8 cellular contexts compared by ENCODE assay signal in the genomic region with DNA sequence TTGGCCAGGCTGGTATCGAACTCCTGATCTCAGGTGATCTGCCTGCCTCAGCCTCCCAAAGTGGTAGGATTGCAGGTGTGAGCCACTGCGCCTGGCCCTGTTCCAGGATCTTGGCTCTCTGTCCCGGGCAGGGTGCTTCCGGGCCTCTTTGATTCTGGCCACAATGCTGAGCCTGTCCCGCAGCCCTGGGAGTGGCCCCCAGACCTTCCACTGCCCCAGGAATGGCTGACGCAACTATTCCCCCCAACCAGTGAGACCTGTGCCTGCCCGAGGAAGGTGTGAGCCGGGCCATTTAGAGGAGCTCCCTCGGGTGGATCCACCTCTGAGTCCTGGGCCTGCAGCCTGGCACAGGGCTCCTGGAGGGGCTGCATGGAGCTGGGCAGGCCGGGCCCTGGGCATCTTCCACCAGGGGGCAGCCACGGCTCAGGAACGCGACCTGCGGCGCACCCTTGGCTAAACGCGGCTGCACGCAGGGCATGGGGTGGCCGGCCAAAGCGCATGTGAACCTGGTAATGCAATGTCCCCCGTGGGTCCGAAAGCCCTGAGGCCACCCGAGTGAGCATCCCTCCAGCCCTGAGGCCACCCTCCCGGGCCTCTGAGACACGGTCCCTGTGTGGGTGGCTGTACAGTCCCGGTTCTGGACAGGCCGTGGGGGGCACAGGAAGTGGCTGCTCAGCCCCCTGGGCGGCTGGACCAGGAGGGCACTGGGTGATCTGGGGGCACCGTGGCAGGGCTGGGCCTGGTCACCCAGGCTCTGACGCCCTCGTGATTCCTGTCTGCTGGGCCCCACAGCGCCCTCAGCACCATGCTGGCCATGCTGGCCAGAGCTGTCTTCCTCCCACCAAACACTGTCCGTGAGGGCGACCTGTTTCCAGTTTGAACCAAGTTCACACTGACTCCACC. TPM values are rescaled to one million over a fixed set of nuclear protein-coding genes. Genes with fewer than 3 reads are reported as not detected.
A peak's percentile ranks its signal among the peaks of the same experiment; 100 is the strongest.
DNase-seq lines count a peak whose midpoint lies in the region; ATAC-seq and TF ChIP-seq lines count a peak whose summit lies in the region.

No MANE protein-coding gene starts in this region.

- no peak overlapping the region for H3K9ac ChIP-seq in liver (ENCODE audit: low read depth in 1 of 2, low read length in 2 of 2)

- TF ChIP-seq CTCF in coronary artery (IDR thresholded peaks at IDR 0.05), result peak; percentile 89
- TF ChIP-seq CTCF in liver (IDR thresholded peaks at IDR 0.05; ENCODE audit: low read depth, low read length, missing input control), result peak; percentile 84

- H3K27ac ChIP-seq in coronary artery, result no peak overlapping the region
- H3K27ac ChIP-seq in liver (ENCODE audit: low read depth in 1 of 2, low read length in 2 of 2), result no peak overlapping the region

- peaks cover 0 to 3% (median 0%) of the 10 kb centered on the region in 4 donors for H3K36me3 ChIP-seq in liver (ENCODE audit: control insufficient read depth in 4 of 4, insufficient read depth in 3 of 4, low read depth in 1 of 4, low read length in 3 of 4)

- no peaks in the 10 kb centered on the region for H3K27me3 ChIP-seq in liver (ENCODE audit: control insufficient read depth in 4 of 4, insufficient read depth in 4 of 4, low read length in 3 of 4)

- H3K4me1 ChIP-seq in liver (ENCODE audit: control insufficient read depth in 4 of 4, insufficient read depth in 4 of 4, low read length in 3 of 4), result peaks cover 3 to 11% (median 9%) of the 10 kb centered on the region in 4 donors

- DNase-seq in SIG-M5 treated with dmso at 0.1 percent for 504 hours (lab: John Stamatoyannopoulos, UW; ENCODE audit: unreplicated experiment) (peak; percentile 62), SIG-M5 (lab: John Stamatoyannopoulos, UW) (no peak), NCI-H460 (ENCODE audit: extremely low read depth, low read depth) (peak; percentile 74), coronary artery (ENCODE audit: low spot score) (no peak)
- peak; percentile 81 for DNase-seq in activated CD4-positive, alpha-beta T cell treated with anti-CD3 and anti-CD28 coated beads, Interleukin-2, amount 50 U/mL, for 1 hour
- DNase-seq in stimulated activated CD4-positive, alpha-beta T cell treated with anti-CD3 and anti-CD28 coated beads, Interleukin-4, amount 100 ng/mL, for 24 hours, result peak; percentile 84

- peak; percentile 82 for ATAC-seq in HG03064 (IDR thresholded peaks at IDR 0.05; ENCODE audit: low read depth, unreplicated experiment)

- WGBS in liver, result 13% methylated on average over 34 of the region's 34 CpGs

- TF ChIP-seq RAD21 in liver (IDR thresholded peaks at IDR 0.05), result peak; percentile 84 to 93

- H3K9me3 ChIP-seq in liver (ENCODE audit: control insufficient read depth in 4 of 4, low read length in 3 of 4), result no peaks in the 10 kb centered on the region

- H3K4me3 ChIP-seq in coronary artery (peak overlapping the region; percentile 72), liver (ENCODE audit: low read depth in 1 of 3, low read length in 3 of 3) (peak overlapping the region in 2 of 3 donors; percentile 35 to 37)

TF ChIP-seq in liver, 16 proteins besides CTCF, POLR2A, EP300 and RAD21:
- TF ChIP-seq ZBTB33 (IDR thresholded peaks at IDR 0.05) (no peak), RXRA (IDR thresholded peaks at IDR 0.05) (peak in 1 of 2 donors; percentile 29), JUND (IDR thresholded peaks at IDR 0.05) (no peak)
TF ChIP-seq in liver: peak in this region for 1.

RNA-seq across cellular contexts. Expression of gene GRIFIN, which starts 24.8 kb away (rescaled TPM):
- total RNA-seq in NCI-H460 (2014; rRNA removed; shearing (Covaris generic)), result not detected in 2 replicates
- not detected in 2 replicates for polyA plus RNA-seq in NCI-H460 (2014; cell fraction: nucleus; rRNA removed)
- not detected for total RNA-seq in liver
- polyA plus RNA-seq in liver, result not detected

RNA-seq across cellular contexts. Expression of gene CHST12, which starts 48.0 kb away (rescaled TPM):
- total RNA-seq in NCI-H460 (2014; rRNA removed; shearing (Covaris generic)), result 2.4 and 3.8 TPM in 2 replicates
- 5.0 and 7.5 TPM in 2 replicates for polyA plus RNA-seq in NCI-H460 (2014; cell fraction: nucleus; rRNA removed)
- 1 to 10 TPM; 3.2 to 5.9 TPM for total RNA-seq in liver
- 10 to 100 TPM in 1 of 2 donors, 1 to 10 TPM in 1; 4.5 to 11.9 TPM for polyA plus RNA-seq in liver

Comparison
In these comparisons a context has a peak if more than half of its experiments do, and no peak if none do; other contexts are left out.
1. DNase-seq: peak in SIG-M5 treated with dmso at 0.1 percent for 504 hours (single experiment), NCI-H460 (single experiment), activated CD4-positive, alpha-beta T cell treated with anti-CD3 and anti-CD28 coated beads, Interleukin-2, amount 50 U/mL, for 1 hour (single experiment) and stimulated activated CD4-positive, alpha-beta T cell treated with anti-CD3 and anti-CD28 coated beads, Interleukin-4, amount 100 ng/mL, for 24 hours (single experiment); none in SIG-M5 (single experiment) and coronary artery (single experiment).